Comparison of ENCODE assay signal across 18 cellular contexts in genomic region chr5:133849116-133849515, GRCh38.
DNase-seq lines count a peak whose midpoint lies in the region; ATAC-seq lines count a peak whose summit lies in the region.
"Had no signal": no experiment of that assay in that cellular context is flagged by ENCODE, and none has a peak within 500 bp of the region (broad histone marks: within the 10 kb centered on the region; RNA-seq: fewer than 3 reads in every experiment).

No MANE protein-coding gene starts in this region.

- intact Hi-C loops in cardiac septum (cut with DNase I): no loop called here
- intact Hi-C loops in Right ventricle myocardium inferior (cut with DNase I): no loop called here

- H3K4me1 ChIP-seq in SJCRH30: peaks cover 31% of the 10 kb centered on the region

- DNase-seq in cardiac septum (ENCODE audit: low spot score) (peak; percentile 66), Right ventricle myocardium inferior (ENCODE audit: missing footprints) (no peak), SJCRH30 (no peak), mesenteric fat pad (ENCODE audit: low spot score) (peak; percentile 83), NCI-H2227 treated with DMSO at 0.1 percent for 48 hours (lab: John Stamatoyannopoulos, UW) (no peak), ACHN (no peak)
- DNase-seq: Calu3; CD8-positive, alpha-beta memory T cell; DMS153; GOT3; MG63; NCI-H187; NCI-H446 treated with DMSO at 0.1 percent for 48 hours; NCI-H526 treated with DMSO at 0.1 percent for 48 hours; OCI-M1 had no signal

- in situ Hi-C loops in ACHN (cut with HindIII; ENCODE audit: low pct_ligation_motif_present, low pct_unique_long_range_greater_than_20kb, low sequenced_read_pairs): no loop called here

- no peaks in the 10 kb centered on the region for H3K9me3 ChIP-seq in SJCRH30 (replicated peaks)

- H3K36me3 ChIP-seq in SJCRH30: no peaks in the 10 kb centered on the region
- H3K36me3 ChIP-seq: MG63 had no signal

- no peak overlapping the region for H3K4me3 ChIP-seq in SJCRH30
- H3K4me3 ChIP-seq: MG63 had no signal

- peak overlapping the region; percentile 35 for H3K27ac ChIP-seq in SJCRH30
- H3K27ac ChIP-seq: C4-2B had no signal

- no peak for ATAC-seq in Right ventricle myocardium inferior
- no peak for ATAC-seq in HG03571 (IDR thresholded peaks at IDR 0.05; ENCODE audit: unreplicated experiment)
- ATAC-seq: HCT116 had no signal

- H3K27me3 ChIP-seq in SJCRH30: no peaks in the 10 kb centered on the region

Comparison
In these comparisons a context has a peak if more than half of its experiments do, and no peak if none do; other contexts are left out.
1. DNase-seq: peak in cardiac septum (single experiment) and mesenteric fat pad (single experiment); none in Right ventricle myocardium inferior (single experiment), SJCRH30 (0 of 2), NCI-H2227 treated with DMSO at 0.1 percent for 48 hours (single experiment) and ACHN (single experiment).